ENCODE assay signal across 8 cellular contexts in the genomic region with DNA sequence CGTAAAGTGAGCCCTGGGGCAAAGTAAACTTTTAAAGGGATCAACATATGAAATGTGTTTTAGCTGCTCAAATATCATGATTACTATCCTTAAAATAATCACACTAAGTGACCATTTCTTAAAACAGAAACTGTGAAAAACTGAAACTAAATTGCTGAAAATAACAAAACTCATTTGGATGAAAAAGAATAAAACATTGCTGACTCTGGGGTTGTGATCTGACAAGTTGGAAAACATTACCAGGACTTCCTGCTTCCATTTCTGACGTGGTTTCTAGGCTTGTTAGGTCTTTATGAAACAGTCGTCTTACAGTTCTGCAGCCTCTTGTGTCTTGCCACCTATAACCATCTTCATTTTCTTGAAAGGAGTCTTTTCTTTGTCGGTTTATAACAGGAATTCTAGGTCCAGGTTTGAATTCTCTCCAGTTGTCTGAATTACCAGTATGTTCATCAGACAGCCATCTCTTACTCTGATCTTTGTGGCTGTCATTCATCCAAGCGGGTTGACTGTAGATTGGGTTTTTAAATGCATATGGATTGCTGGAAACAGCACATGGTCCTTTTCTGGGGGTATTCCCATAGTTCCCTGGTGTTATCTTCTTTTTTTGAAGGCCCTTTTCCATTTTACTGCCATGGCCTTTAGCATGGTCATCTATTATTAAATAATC. TPM values are rescaled to one million over a fixed set of nuclear protein-coding genes. Genes with fewer than 3 reads are reported as not detected.
DNase-seq lines count a peak whose midpoint lies in the region; ATAC-seq, FAIRE-seq and TF ChIP-seq lines count a peak whose summit lies in the region.

No MANE protein-coding gene starts in this region.

- H4K8ac ChIP-seq in H1 (ENCODE audit: extremely low read depth, insufficient read depth, low read length) = no peak overlapping the region

- H3K23ac ChIP-seq in H1 (ENCODE audit: insufficient read length) = no peak overlapping the region

- H2AFZ ChIP-seq in H1 (ENCODE audit: low read length) = no peak overlapping the region

- no peaks in the 10 kb centered on the region for H3K79me1 ChIP-seq in H1 (ENCODE audit: low read depth, low read length)

- H3K4ac ChIP-seq in H1 (replicated peaks; ENCODE audit: insufficient read length, low read depth, low read length) = no peak overlapping the region

- TF ChIP-seq RAD21 in H1 (IDR thresholded peaks at IDR 0.05 in 1 of 2, conservative IDR thresholded peaks at IDR 0.05 in 1 of 2; ENCODE audit: low read depth in 2 of 2, low read length in 2 of 2) = no peak

- H2BK15ac ChIP-seq in H1 (ENCODE audit: low read length) = no peak overlapping the region

- no peaks in the 10 kb centered on the region for H3K23me2 ChIP-seq in H1 (ENCODE audit: low read depth, low read length)

- no peaks in the 10 kb centered on the region for H4K20me1 ChIP-seq in H1 (replicated peaks in 1 of 2; ENCODE audit: control insufficient read depth in 1 of 2, insufficient read depth in 2 of 2, low read length in 2 of 2)

- H3K14ac ChIP-seq in H1 (ENCODE audit: insufficient read length) = no peak overlapping the region

- H2BK20ac ChIP-seq in H1 (ENCODE audit: low read length) = no peak overlapping the region

- peak overlapping the region; percentile 62 to 76 for H3K4me2 ChIP-seq in H1 (ENCODE audit: insufficient read depth in 1 of 2, low read depth in 2 of 2, low read length in 2 of 2)

- TF ChIP-seq EP300 in H1 (IDR thresholded peaks at IDR 0.05; ENCODE audit: borderline replicate concordance in 1 of 2, low read depth in 2 of 2, low read length in 2 of 2) = no peak

- no peak overlapping the region for H3K18ac ChIP-seq in H1 (ENCODE audit: extremely low read depth, low read length)

- H3K36me3 ChIP-seq in H1 (ENCODE audit: control insufficient read depth in 2 of 4, insufficient read depth in 4 of 4, low read length in 3 of 4) (peaks cover 0 to 11% (median 3%) of the 10 kb centered on the region in 4 experiments; a peak in 3 of 8 replicates), psoas muscle (ENCODE audit: insufficient read depth in 1 of 2, low read depth in 1 of 2) (peaks cover 4 to 20% of the 10 kb centered on the region in 2 donors), WERI-Rb-1 (peaks cover 12% of the 10 kb centered on the region)

- H3K9me3 ChIP-seq in H1 (ENCODE audit: insufficient read depth in 2 of 2, low read depth in 1 of 2, low read length in 1 of 2) (no peaks in the 10 kb centered on the region), psoas muscle (no peaks in the 10 kb centered on the region), WERI-Rb-1 (ENCODE audit: severe bottlenecking) (no peaks in the 10 kb centered on the region)

- no peak overlapping the region for H2BK120ac ChIP-seq in H1 (replicated peaks; ENCODE audit: low read depth, low read length)

- FAIRE-seq in GM12891 (lab: Jason Lieb, UNC) (peak; percentile 31), H1 (lab: Jason Lieb, UNC) (no peak)

- H3K79me2 ChIP-seq in H1 (ENCODE audit: control insufficient read depth in 1 of 2, insufficient read depth in 2 of 2, low read length in 2 of 2) = peaks cover 0 to 54% of the 10 kb centered on the region in 2 experiments; a peak in 2 of 4 replicates

- intact Hi-C loops in psoas muscle (cut with DNase I) = loop anchor here (5.0 to 10.0 kb wide), 2 partner anchors 70 to 608 kb away; partner anchors contain the start of genes AGTPBP1 (in 1 of the 2) and ISCA1 (in 1 of the 2)

- H4K5ac ChIP-seq in H1 (ENCODE audit: insufficient read length, low read depth, low read length) = no peak overlapping the region

- 90% methylated on average over 5 of the region's 5 CpGs; no CpG with 5 or more reads in 1 of the 2 experiments for WGBS in H1 (ENCODE audit: extremely low coverage in 1 of 2, insufficient coverage in 1 of 2, insufficient read length in 1 of 2, insufficient replicate concordance in 2 of 2, low coverage in 1 of 2, low lambda C conversion rate in 2 of 2, missing lambda C conversion rate in 1 of 2), 2 experiments
- 62 to 64% (median 63%) methylated on average over 5 of the region's 5 CpGs for WGBS in psoas muscle, 3 donors

- CTCF ChIA-PET in H1 (lab: Charles Lee; ENCODE audit: partially characterized antibody) = interaction anchor here (0.6 kb wide), 1 partner anchor 10 kb away, joined by 3 read pairs; no protein-coding TSS in a partner anchor
- CTCF ChIA-PET in RWPE1 (lab: Yijun Ruan, JAX) = interaction anchor here (1.0 kb wide), 1 partner anchor 62 kb away, joined by 3 read pairs; no protein-coding TSS in a partner anchor

- no peak overlapping the region for H4K91ac ChIP-seq in H1 (replicated peaks; ENCODE audit: insufficient read length, low read length)

- peak overlapping the region in 1 of 4 experiments; percentile 97; a peak in 3 of 8 replicates for H3K4me3 ChIP-seq in H1 (ENCODE audit: extremely low read depth in 1 of 4, insufficient read depth in 2 of 4, low read depth in 3 of 4, low read length in 4 of 4)
- peak overlapping the region; percentile 83 for H3K4me3 ChIP-seq in psoas muscle
- H3K4me3 ChIP-seq in WERI-Rb-1 (ENCODE audit: low read depth, low read length) = no peak overlapping the region

- H2BK12ac ChIP-seq in H1 (ENCODE audit: low read depth, low read length) = no peak overlapping the region

- H3K27ac ChIP-seq in H1 (ENCODE audit: low read depth, low read length) (no peak overlapping the region), psoas muscle (peak overlapping the region; percentile 94), WERI-Rb-1 (no peak overlapping the region), RWPE1 (no peak overlapping the region)

- no peak for ATAC-seq in psoas muscle

- H3K27me3 ChIP-seq in H1 (replicated peaks in 1 of 4; ENCODE audit: control insufficient read depth in 3 of 4, extremely low read depth in 1 of 4, insufficient read depth in 3 of 4, low read length in 3 of 4) (peaks cover 0 to 3% (median 0%) of the 10 kb centered on the region in 4 experiments; a peak in 1 of 7 replicates), psoas muscle (ENCODE audit: insufficient read depth in 3 of 3, low read length in 2 of 3) (no peaks in the 10 kb centered on the region), WERI-Rb-1 (ENCODE audit: insufficient read depth, low read depth, severe bottlenecking) (no peaks in the 10 kb centered on the region)

- TF ChIP-seq CTCF in H1 (IDR thresholded peaks at IDR 0.05; ENCODE audit: control extremely low read depth in 1 of 3, insufficient read depth in 1 of 3, low read depth in 1 of 3, low read length in 3 of 3) = no peak
- TF ChIP-seq CTCF in psoas muscle (IDR thresholded peaks at IDR 0.05) = no peak
- TF ChIP-seq CTCF in WERI-Rb-1 (IDR thresholded peaks at IDR 0.05; ENCODE audit: low read depth, low read length) = no peak
- TF ChIP-seq CTCF in RWPE1 (conservative IDR thresholded peaks at IDR 0.05; ENCODE audit: low read depth) = no peak

- POLR2A ChIA-PET in H1 (lab: Charles Lee; ENCODE audit: partially characterized antibody) = interaction anchor here (0.9 to 1.5 kb wide), 3 partner anchors 24 to 57 kb away, joined by 3 to 4 read pairs (median 3); no protein-coding TSS in a partner anchor
- POLR2A ChIA-PET in RWPE1 (lab: Yijun Ruan, JAX; ENCODE audit: low non-redundant PET) = no interaction called here

- H3K4me1 ChIP-seq in H1 (replicated peaks in 1 of 4; ENCODE audit: control insufficient read depth in 3 of 4, insufficient read depth in 4 of 4, low read length in 3 of 4) = peaks cover 0 to 3% (median 0%) of the 10 kb centered on the region in 4 experiments; a peak in 1 of 7 replicates
- peaks cover 56% of the 10 kb centered on the region for H3K4me1 ChIP-seq in psoas muscle

- H3K56ac ChIP-seq in H1 (replicated peaks; ENCODE audit: insufficient read length, low read depth, low read length) = no peak overlapping the region

- DNase-seq in GM12891 (ENCODE audit: insufficient read length, low spot score) (no peak), OCI-M1 (lab: John Stamatoyannopoulos, UW) (peak; percentile 50), H1 (ENCODE audit: low read depth in 1 of 2, low spot score in 2 of 2) (no peak), psoas muscle (no peak), WERI-Rb-1 (no peak), RWPE1 (ENCODE audit: low spot score) (no peak), NCI-H2227 (lab: John Stamatoyannopoulos, UW; ENCODE audit: unreplicated experiment) (no peak), cortex of kidney (lab: John Stamatoyannopoulos, UW) (no peak)

- H3K9ac ChIP-seq in H1 (replicated peaks in 1 of 4; ENCODE audit: extremely low read depth in 1 of 4, low read depth in 3 of 4, low read length in 3 of 4) = no peak overlapping the region

- TF ChIP-seq POLR2A in GM12891 (IDR thresholded peaks at IDR 0.05; ENCODE audit: low read depth, low read length) = 0 out of 2 replicates have a peak, but pooled peaks have one; percentile 38
- no peak for TF ChIP-seq POLR2A in H1 (IDR thresholded peaks at IDR 0.05; ENCODE audit: control extremely low read depth in 1 of 2, low read depth in 2 of 2, low read length in 2 of 2)

- H2BK5ac ChIP-seq in H1 (ENCODE audit: low read depth, low read length) = no peak overlapping the region

- H2AK5ac ChIP-seq in H1 (ENCODE audit: low read depth, low read length) = no peak overlapping the region

TF ChIP-seq in GM12891, 5 proteins besides CTCF, POLR2A, EP300 and RAD21:
- no peak for TF ChIP-seq POLR2AphosphoS5 (IDR thresholded peaks at IDR 0.05; ENCODE audit: low read depth, low read length)
- no peak for TF ChIP-seq PAX5 (IDR thresholded peaks at IDR 0.05; ENCODE audit: insufficient read depth, low read length, severe bottlenecking)
- no peak for TF ChIP-seq TAF1 (IDR thresholded peaks at IDR 0.05; ENCODE audit: low read depth, low read length)
- no peak for TF ChIP-seq POU2F2 (IDR thresholded peaks at IDR 0.05; ENCODE audit: low read depth, low read length)
- TF ChIP-seq SPI1 (IDR thresholded peaks at IDR 0.05; ENCODE audit: low read depth, low read length) = no peak

TF ChIP-seq in H1, 55 proteins besides CTCF, POLR2A, EP300 and RAD21 (continues in another document):
- TF ChIP-seq POU5F1 (IDR thresholded peaks at IDR 0.05; ENCODE audit: low read depth, low read length) = no peak
- TF ChIP-seq KDM4A (IDR thresholded peaks at IDR 0.05; ENCODE audit: low read depth, low read length, severe bottlenecking) = no peak
- TF ChIP-seq SRF (IDR thresholded peaks at IDR 0.05; ENCODE audit: low read depth, low read length) = no peak
- TF ChIP-seq EZH2 (IDR thresholded peaks at IDR 0.05; ENCODE audit: low read depth, low read length, severe bottlenecking) = no peak
- TF ChIP-seq JUN (IDR thresholded peaks at IDR 0.05; ENCODE audit: low read depth, low read length) = no peak

RNA-seq across cellular contexts. Expression of gene TUT7, which starts 1.6 kb away (rescaled TPM):
- polyA plus RNA-seq in GM12891 (2012; ENCODE audit: low read depth, missing spikeins) = 16.3 TPM
- 19.3 and 21.5 TPM in 2 replicates for total RNA-seq in H1 (2021; fragmentation: NEBNext Ultra II Directional; extraction: Animal tissue kit (Norgen Biotek cat#: 25700))
- polyA plus RNA-seq in H1 (2011; rRNA removed) (2.9 and 4.8 TPM in 2 replicates), psoas muscle (10 to 100 TPM in 2 of 3 donors, 1 to 10 TPM in 1; 9.4 to 15.5 (median 12.7) TPM)
- 7.8 TPM for polyA plus RNA-seq in H1 (2011; cell fraction: cytosol; rRNA removed)
- polyA plus RNA-seq in H1 (2011; cell fraction: nucleus; rRNA removed) = 5.1 TPM
- polyA plus RNA-seq in H1 (2012, experiment 1 of 2) = 8.0 to 24.8 TPM (median 11.8 TPM) in 4 replicates
- polyA plus RNA-seq in H1 (2012, experiment 2 of 2) = 0.56 TPM
- 13.8 TPM for polyA plus RNA-seq in H1 (2013, experiment 1 of 2)
- polyA plus RNA-seq in H1 (2013, experiment 2 of 2) = 13.6 TPM
- polyA minus RNA-seq in H1 (2011; rRNA and poly(A)+ RNA removed) = 15.1 and 34.6 TPM in 2 replicates
- polyA minus RNA-seq in H1 (2011; cell fraction: cytosol; rRNA and poly(A)+ RNA removed) = 14.1 TPM
- polyA minus RNA-seq in H1 (2011; cell fraction: nucleus; rRNA and poly(A)+ RNA removed) = 48.5 TPM
- total RNA-seq in psoas muscle = 10 to 100 TPM; 13.5 to 21.3 (median 18.2) TPM
